1 cellular context compared by ENCODE assay signal in the genomic region with DNA sequence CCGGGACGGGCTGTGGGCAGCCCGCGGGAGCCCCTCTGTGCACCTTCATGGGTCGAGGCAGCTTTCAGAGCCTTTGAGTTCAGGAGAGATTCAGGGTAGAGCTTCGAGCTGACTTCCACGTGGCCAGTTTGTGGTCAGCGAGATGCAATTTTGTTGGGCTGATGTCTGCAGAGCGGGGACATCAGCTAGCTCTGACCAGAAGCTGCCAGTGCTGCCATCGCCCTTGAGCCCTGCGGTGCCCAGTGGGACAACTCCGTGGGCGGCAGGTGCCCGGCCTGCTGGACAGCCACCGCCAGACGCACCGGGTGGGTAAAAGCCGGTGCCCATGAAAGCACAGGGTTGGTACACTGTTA.
A peak's percentile ranks its signal among the peaks of the same experiment; 100 is the strongest.
TF ChIP-seq lines count a peak whose summit lies in the region.

No MANE protein-coding gene starts in this region.

TF ChIP-seq in K562, 482 proteins besides CTCF, POLR2A, EP300 and RAD21 (continues in another document):
- TF ChIP-seq FOXM1 (IDR thresholded peaks at IDR 0.05; ENCODE audit: low read depth): no peak
- TF ChIP-seq FOXM1 (CRISPR knock-in tag; IDR thresholded peaks at IDR 0.05; ENCODE audit: low read depth): 0 out of 2 replicates have a peak, but pooled peaks have one; percentile 10
- TF ChIP-seq NCOA2 (IDR thresholded peaks at IDR 0.05; ENCODE audit: partially characterized antibody in 2 of 2): no peak
- TF ChIP-seq, protein P1, sequence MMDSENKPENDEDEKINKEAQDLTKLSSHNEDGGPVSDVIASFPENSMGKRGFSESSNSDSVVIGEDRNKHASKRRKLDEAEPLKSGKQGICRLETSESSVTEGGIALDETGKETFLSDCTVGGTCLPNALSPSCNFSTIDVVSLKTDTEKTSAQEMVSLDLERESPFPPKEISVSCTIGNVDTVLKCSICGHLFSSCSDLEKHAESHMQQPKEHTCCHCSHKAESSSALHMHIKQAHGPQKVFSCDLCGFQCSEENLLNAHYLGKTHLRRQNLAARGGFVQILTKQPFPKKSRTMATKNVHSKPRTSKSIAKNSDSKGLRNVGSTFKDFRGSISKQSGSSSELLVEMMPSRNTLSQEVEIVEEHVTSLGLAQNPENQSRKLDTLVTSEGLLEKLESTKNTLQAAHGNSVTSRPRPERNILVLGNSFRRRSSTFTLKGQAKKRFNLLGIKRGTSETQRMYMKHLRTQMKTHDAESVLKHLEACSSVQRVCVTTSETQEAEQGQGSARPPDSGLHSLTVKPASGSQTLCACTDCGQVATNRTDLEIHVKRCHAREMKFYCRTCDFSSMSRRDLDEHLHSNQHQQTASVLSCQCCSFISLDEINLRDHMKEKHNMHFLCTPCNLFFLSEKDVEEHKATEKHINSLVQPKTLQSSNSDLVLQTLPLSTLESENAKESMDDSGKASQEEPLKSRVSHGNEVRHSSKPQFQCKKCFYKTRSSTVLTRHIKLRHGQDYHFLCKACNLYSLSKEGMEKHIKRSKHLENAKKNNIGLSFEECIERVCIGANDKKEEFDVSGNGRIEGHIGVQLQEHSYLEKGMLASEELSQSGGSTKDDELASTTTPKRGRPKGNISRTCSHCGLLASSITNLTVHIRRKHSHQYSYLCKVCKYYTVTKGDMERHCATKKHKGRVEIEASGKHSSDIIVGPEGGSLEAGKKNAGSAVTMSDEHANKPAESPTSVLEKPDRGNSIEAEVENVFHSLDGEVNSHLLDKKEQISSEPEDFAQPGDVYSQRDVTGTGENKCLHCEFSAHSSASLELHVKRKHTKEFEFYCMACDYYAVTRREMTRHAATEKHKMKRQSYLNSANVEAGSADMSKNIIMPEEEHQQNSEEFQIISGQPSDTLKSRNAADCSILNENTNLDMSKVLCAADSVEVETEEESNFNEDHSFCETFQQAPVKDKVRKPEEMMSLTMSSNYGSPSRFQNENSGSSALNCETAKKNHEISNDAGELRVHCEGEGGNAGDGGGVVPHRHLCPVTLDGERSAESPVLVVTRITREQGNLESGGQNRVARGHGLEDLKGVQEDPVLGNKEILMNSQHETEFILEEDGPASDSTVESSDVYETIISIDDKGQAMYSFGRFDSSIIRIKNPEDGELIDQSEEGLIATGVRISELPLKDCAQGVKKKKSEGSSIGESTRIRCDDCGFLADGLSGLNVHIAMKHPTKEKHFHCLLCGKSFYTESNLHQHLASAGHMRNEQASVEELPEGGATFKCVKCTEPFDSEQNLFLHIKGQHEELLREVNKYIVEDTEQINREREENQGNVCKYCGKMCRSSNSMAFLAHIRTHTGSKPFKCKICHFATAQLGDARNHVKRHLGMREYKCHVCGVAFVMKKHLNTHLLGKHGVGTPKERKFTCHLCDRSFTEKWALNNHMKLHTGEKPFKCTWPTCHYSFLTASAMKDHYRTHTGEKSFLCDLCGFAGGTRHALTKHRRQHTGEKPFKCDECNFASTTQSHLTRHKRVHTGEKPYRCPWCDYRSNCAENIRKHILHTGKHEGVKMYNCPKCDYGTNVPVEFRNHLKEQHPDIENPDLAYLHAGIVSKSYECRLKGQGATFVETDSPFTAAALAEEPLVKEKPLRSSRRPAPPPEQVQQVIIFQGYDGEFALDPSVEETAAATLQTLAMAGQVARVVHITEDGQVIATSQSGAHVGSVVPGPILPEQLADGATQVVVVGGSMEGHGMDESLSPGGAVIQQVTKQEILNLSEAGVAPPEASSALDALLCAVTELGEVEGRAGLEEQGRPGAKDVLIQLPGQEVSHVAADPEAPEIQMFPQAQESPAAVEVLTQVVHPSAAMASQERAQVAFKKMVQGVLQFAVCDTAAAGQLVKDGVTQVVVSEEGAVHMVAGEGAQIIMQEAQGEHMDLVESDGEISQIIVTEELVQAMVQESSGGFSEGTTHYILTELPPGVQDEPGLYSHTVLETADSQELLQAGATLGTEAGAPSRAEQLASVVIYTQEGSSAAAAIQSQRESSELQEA (IDR thresholded peaks at IDR 0.05; ENCODE audit: low read depth): no peak
- TF ChIP-seq ZC3H8 (IDR thresholded peaks at IDR 0.05): no peak
- no peak for TF ChIP-seq ETS2 (tag; IDR thresholded peaks at IDR 0.05; ENCODE audit: borderline replicate concordance, poor library complexity, severe bottlenecking)
- TF ChIP-seq, protein P2, sequence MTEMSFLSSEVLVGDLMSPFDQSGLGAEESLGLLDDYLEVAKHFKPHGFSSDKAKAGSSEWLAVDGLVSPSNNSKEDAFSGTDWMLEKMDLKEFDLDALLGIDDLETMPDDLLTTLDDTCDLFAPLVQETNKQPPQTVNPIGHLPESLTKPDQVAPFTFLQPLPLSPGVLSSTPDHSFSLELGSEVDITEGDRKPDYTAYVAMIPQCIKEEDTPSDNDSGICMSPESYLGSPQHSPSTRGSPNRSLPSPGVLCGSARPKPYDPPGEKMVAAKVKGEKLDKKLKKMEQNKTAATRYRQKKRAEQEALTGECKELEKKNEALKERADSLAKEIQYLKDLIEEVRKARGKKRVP (CRISPR knock-in tag; IDR thresholded peaks at IDR 0.05): no peak
- TF ChIP-seq, protein P3, sequence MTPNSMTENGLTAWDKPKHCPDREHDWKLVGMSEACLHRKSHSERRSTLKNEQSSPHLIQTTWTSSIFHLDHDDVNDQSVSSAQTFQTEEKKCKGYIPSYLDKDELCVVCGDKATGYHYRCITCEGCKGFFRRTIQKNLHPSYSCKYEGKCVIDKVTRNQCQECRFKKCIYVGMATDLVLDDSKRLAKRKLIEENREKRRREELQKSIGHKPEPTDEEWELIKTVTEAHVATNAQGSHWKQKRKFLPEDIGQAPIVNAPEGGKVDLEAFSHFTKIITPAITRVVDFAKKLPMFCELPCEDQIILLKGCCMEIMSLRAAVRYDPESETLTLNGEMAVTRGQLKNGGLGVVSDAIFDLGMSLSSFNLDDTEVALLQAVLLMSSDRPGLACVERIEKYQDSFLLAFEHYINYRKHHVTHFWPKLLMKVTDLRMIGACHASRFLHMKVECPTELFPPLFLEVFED (CRISPR knock-in tag; conservative IDR thresholded peaks at IDR 0.05): no peak
- no peak for TF ChIP-seq MCM3 (IDR thresholded peaks at IDR 0.05)
- no peak for TF ChIP-seq ZNF224 (CRISPR knock-in tag; IDR thresholded peaks at IDR 0.05)
- TF ChIP-seq, protein P4, sequence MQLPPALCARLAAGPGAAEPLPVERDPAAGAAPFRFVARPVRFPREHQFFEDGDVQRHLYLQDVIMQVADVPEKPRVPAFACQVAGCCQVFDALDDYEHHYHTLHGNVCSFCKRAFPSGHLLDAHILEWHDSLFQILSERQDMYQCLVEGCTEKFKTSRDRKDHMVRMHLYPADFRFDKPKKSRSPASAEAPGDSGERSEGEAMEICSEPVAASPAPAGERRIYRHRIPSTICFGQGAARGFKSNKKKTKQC (CRISPR knock-in tag; IDR thresholded peaks at IDR 0.05): 0 out of 2 replicates have a peak, but pooled peaks have one; percentile 13
- TF ChIP-seq NCOA1 (IDR thresholded peaks at IDR 0.05; ENCODE audit: low read depth): no peak
- no peak for TF ChIP-seq ZNF561 (CRISPR knock-in tag; conservative IDR thresholded peaks at IDR 0.05)
- TF ChIP-seq, protein P5, sequence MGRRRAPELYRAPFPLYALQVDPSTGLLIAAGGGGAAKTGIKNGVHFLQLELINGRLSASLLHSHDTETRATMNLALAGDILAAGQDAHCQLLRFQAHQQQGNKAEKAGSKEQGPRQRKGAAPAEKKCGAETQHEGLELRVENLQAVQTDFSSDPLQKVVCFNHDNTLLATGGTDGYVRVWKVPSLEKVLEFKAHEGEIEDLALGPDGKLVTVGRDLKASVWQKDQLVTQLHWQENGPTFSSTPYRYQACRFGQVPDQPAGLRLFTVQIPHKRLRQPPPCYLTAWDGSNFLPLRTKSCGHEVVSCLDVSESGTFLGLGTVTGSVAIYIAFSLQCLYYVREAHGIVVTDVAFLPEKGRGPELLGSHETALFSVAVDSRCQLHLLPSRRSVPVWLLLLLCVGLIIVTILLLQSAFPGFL (CRISPR knock-in tag; IDR thresholded peaks at IDR 0.05): no peak
- no peak for TF ChIP-seq TAF15 (IDR thresholded peaks at IDR 0.05; ENCODE audit: low read depth, low read length)
- TF ChIP-seq ZNF77 (CRISPR knock-in tag; IDR thresholded peaks at IDR 0.05): no peak
- no peak for TF ChIP-seq ZKSCAN1 (IDR thresholded peaks at IDR 0.05; ENCODE audit: low read depth, low read length)
- TF ChIP-seq E2F3 (CRISPR knock-in tag; IDR thresholded peaks at IDR 0.05): 0 out of 2 replicates have a peak, but pooled peaks have one; percentile 75
- 0 out of 2 replicates have a peak, but pooled peaks have one; percentile 58 for TF ChIP-seq LCOR (CRISPR knock-in tag; IDR thresholded peaks at IDR 0.05)
- no peak for TF ChIP-seq ZNF780A (CRISPR knock-in tag; IDR thresholded peaks at IDR 0.05)
- TF ChIP-seq CHD1 (IDR thresholded peaks at IDR 0.05; ENCODE audit: low read length): no peak
- no peak for TF ChIP-seq DNMT1 (IDR thresholded peaks at IDR 0.05)
- TF ChIP-seq FOXJ2 (tag; IDR thresholded peaks at IDR 0.05): no peak
- TF ChIP-seq TEAD2 (tag; IDR thresholded peaks at IDR 0.05): no peak
- TF ChIP-seq ZNF134 (CRISPR knock-in tag; conservative IDR thresholded peaks at IDR 0.05): no peak
- no peak for TF ChIP-seq PRPF4 (IDR thresholded peaks at IDR 0.05; ENCODE audit: insufficient read depth, low read depth, low read length, poor library complexity, severe bottlenecking)
- no peak for TF ChIP-seq ADNP (tag; IDR thresholded peaks at IDR 0.05)
- TF ChIP-seq KLF6 (CRISPR knock-in tag; IDR thresholded peaks at IDR 0.05; ENCODE audit: borderline replicate concordance): no peak
- TF ChIP-seq NRF1 (conservative IDR thresholded peaks at IDR 0.05 in 1 of 2, IDR thresholded peaks at IDR 0.05 in 1 of 2): no peak
- no peak for TF ChIP-seq STAG1 (CRISPR knock-in tag; IDR thresholded peaks at IDR 0.05; ENCODE audit: borderline replicate concordance)
- no peak for TF ChIP-seq NBN (IDR thresholded peaks at IDR 0.05; ENCODE audit: low read depth)
- TF ChIP-seq, protein P6, sequence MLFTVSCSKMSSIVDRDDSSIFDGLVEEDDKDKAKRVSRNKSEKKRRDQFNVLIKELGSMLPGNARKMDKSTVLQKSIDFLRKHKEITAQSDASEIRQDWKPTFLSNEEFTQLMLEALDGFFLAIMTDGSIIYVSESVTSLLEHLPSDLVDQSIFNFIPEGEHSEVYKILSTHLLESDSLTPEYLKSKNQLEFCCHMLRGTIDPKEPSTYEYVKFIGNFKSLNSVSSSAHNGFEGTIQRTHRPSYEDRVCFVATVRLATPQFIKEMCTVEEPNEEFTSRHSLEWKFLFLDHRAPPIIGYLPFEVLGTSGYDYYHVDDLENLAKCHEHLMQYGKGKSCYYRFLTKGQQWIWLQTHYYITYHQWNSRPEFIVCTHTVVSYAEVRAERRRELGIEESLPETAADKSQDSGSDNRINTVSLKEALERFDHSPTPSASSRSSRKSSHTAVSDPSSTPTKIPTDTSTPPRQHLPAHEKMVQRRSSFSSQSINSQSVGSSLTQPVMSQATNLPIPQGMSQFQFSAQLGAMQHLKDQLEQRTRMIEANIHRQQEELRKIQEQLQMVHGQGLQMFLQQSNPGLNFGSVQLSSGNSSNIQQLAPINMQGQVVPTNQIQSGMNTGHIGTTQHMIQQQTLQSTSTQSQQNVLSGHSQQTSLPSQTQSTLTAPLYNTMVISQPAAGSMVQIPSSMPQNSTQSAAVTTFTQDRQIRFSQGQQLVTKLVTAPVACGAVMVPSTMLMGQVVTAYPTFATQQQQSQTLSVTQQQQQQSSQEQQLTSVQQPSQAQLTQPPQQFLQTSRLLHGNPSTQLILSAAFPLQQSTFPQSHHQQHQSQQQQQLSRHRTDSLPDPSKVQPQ (CRISPR knock-in tag; IDR thresholded peaks at IDR 0.05; ENCODE audit: borderline replicate concordance): no peak
- TF ChIP-seq NFIC (IDR thresholded peaks at IDR 0.05): no peak
- no peak for TF ChIP-seq POLR2B (IDR thresholded peaks at IDR 0.05; ENCODE audit: low read depth, partially characterized antibody)
- no peak for TF ChIP-seq GATA2 (CRISPR knock-in tag; IDR thresholded peaks at IDR 0.05)
- 0 out of 2 replicates have a peak, but pooled peaks have one; percentile 6 for TF ChIP-seq ZBTB17 (CRISPR knock-in tag; IDR thresholded peaks at IDR 0.05)
- no peak for TF ChIP-seq SRSF1 (IDR thresholded peaks at IDR 0.05; ENCODE audit: low read depth, low read length)
- TF ChIP-seq, protein P7, sequence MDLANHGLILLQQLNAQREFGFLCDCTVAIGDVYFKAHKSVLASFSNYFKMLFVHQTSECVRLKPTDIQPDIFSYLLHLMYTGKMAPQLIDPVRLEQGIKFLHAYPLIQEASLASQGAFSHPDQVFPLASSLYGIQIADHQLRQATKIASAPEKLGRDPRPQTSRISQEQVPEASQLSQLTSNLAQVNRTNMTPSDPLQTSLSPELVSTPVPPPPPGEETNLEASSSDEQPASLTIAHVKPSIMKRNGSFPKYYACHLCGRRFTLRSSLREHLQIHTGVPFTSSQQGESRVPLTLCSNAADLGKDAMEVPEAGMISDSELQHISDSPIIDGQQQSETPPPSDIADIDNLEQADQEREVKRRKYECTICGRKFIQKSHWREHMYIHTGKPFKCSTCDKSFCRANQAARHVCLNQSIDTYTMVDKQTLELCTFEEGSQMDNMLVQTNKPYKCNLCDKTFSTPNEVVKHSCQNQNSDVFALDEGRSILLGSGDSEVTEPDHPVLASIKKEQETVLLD (IDR thresholded peaks at IDR 0.05): no peak; the same call in 1 of the 2 replicates
- no peak for TF ChIP-seq TCF7 (IDR thresholded peaks at IDR 0.05; ENCODE audit: borderline replicate concordance)
- TF ChIP-seq HNRNPH1 (optimal IDR thresholded peaks at IDR 0.05; ENCODE audit: low read depth, low read length): no peak
- TF ChIP-seq FOXJ3 (CRISPR knock-in tag; IDR thresholded peaks at IDR 0.05): no peak
- no peak for TF ChIP-seq NFE2L1 (tag; IDR thresholded peaks at IDR 0.05; ENCODE audit: borderline replicate concordance, low read depth)
- no peak for TF ChIP-seq CHD4 (IDR thresholded peaks at IDR 0.05; ENCODE audit: insufficient read depth, insufficient replicate concordance, low read depth, low read length, poor library complexity, severe bottlenecking)
- no peak for TF ChIP-seq PHF21A (IDR thresholded peaks at IDR 0.05; ENCODE audit: borderline replicate concordance, low read depth)
- TF ChIP-seq, protein P8, sequence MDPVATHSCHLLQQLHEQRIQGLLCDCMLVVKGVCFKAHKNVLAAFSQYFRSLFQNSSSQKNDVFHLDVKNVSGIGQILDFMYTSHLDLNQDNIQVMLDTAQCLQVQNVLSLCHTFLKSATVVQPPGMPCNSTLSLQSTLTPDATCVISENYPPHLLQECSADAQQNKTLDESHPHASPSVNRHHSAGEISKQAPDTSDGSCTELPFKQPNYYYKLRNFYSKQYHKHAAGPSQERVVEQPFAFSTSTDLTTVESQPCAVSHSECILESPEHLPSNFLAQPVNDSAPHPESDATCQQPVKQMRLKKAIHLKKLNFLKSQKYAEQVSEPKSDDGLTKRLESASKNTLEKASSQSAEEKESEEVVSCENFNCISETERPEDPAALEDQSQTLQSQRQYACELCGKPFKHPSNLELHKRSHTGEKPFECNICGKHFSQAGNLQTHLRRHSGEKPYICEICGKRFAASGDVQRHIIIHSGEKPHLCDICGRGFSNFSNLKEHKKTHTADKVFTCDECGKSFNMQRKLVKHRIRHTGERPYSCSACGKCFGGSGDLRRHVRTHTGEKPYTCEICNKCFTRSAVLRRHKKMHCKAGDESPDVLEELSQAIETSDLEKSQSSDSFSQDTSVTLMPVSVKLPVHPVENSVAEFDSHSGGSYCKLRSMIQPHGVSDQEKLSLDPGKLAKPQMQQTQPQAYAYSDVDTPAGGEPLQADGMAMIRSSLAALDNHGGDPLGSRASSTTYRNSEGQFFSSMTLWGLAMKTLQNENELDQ (CRISPR knock-in tag; IDR thresholded peaks at IDR 0.05; ENCODE audit: borderline replicate concordance): no peak
- TF ChIP-seq ZNF644 (tag; IDR thresholded peaks at IDR 0.05; ENCODE audit: low read depth): no peak
- peak; percentile 64; the same call in 1 of the 2 replicates for TF ChIP-seq RBFOX2 (IDR thresholded peaks at IDR 0.05; ENCODE audit: low read depth, low read length)
- no peak for TF ChIP-seq DACH1 (IDR thresholded peaks at IDR 0.05; ENCODE audit: partially characterized antibody)
- TF ChIP-seq RFX5 (IDR thresholded peaks at IDR 0.05; ENCODE audit: low read depth, low read length): no peak
- no peak for TF ChIP-seq MBD2 (IDR thresholded peaks at IDR 0.05; ENCODE audit: borderline replicate concordance, low read depth)
- no peak for TF ChIP-seq SRSF3 (IDR thresholded peaks at IDR 0.05; ENCODE audit: insufficient read depth, low read length)
